ENCODE assay signal across 11 cellular contexts in genomic region chr9:133137451-133138231, GRCh38. TPM values are rescaled to one million over a fixed set of nuclear protein-coding genes. Genes with fewer than 3 reads are reported as not detected.
DNase-seq lines count a peak whose midpoint lies in the region; ATAC-seq lines count a peak whose summit lies in the region.
"Had no signal": no experiment of that assay in that cellular context is flagged by ENCODE, and none has a peak within 500 bp of the region (broad histone marks: within the 10 kb centered on the region; RNA-seq: fewer than 3 reads in every experiment).

No MANE protein-coding gene starts in this region.

- ATAC-seq in activated T-cell treated with anti-CD3 and anti-CD28 coated beads, Interleukin-2, amount 50 U/mL, for 4 hours, result no peak
- no peak for ATAC-seq in memory B cell (ENCODE audit: low read depth)
- ATAC-seq in HG03354 (IDR thresholded peaks at IDR 0.05; ENCODE audit: poor library complexity, severe bottlenecking, unreplicated experiment), result no peak

- H3K9me3 Mint-ChIP-seq in activated T-cell treated with anti-CD3 and anti-CD28 coated beads, Interleukin-2, amount 50 U/mL, for 24 hours, result no peaks in the 10 kb centered on the region
- H3K9me3 Mint-ChIP-seq in activated T-cell treated with anti-CD3 and anti-CD28 coated beads, Interleukin-2, amount 50 U/mL, for 4 hours, result no peaks in the 10 kb centered on the region
- no peaks in the 10 kb centered on the region for H3K9me3 Mint-ChIP-seq in memory B cell

- peak overlapping the region; percentile 100 for H3K27ac ChIP-seq in temporal lobe (ENCODE audit: low read depth, low read length)

- no peak for DNase-seq in activated T-cell treated with anti-CD3 and anti-CD28 coated beads, Interleukin-2, amount 50 U/mL, for 24 hours
- no peak for DNase-seq in activated T-cell treated with anti-CD3 and anti-CD28 coated beads, Interleukin-2, amount 50 U/mL, for 4 hours
- DNase-seq in astrocyte of the hippocampus (ENCODE audit: low read depth, low spot score) (peak; percentile 15), memory B cell (ENCODE audit: low spot score in 2 of 2) (no peak), mesenteric fat pad (ENCODE audit: low spot score) (no peak), AG20443 (ENCODE audit: low spot score) (no peak)
- DNase-seq: activated CD8-positive, alpha-beta memory T cell treated with anti-CD3 and anti-CD28 coated beads, Interleukin-2, amount 50 U/mL, for 48 hours; GOT3; stimulated activated CD4-positive, alpha-beta T cell treated with anti-CD3 and anti-CD28 coated beads, Interleukin-4, amount 100 ng/mL, for 4 hours had no signal

- H3K27me3 Mint-ChIP-seq in activated T-cell treated with anti-CD3 and anti-CD28 coated beads, Interleukin-2, amount 50 U/mL, for 24 hours, result no peaks in the 10 kb centered on the region
- H3K27me3 Mint-ChIP-seq in activated T-cell treated with anti-CD3 and anti-CD28 coated beads, Interleukin-2, amount 50 U/mL, for 4 hours (ENCODE audit: low read depth), result no peaks in the 10 kb centered on the region
- H3K27me3 Mint-ChIP-seq in memory B cell, result no peaks in the 10 kb centered on the region

- no peak overlapping the region for H3K4me3 Mint-ChIP-seq in activated T-cell treated with anti-CD3 and anti-CD28 coated beads, Interleukin-2, amount 50 U/mL, for 24 hours
- no peak overlapping the region for H3K4me3 Mint-ChIP-seq in activated T-cell treated with anti-CD3 and anti-CD28 coated beads, Interleukin-2, amount 50 U/mL, for 4 hours
- no peak overlapping the region for H3K4me3 Mint-ChIP-seq in memory B cell

- H3K4me1 Mint-ChIP-seq in activated T-cell treated with anti-CD3 and anti-CD28 coated beads, Interleukin-2, amount 50 U/mL, for 24 hours (ENCODE audit: low read depth), result peaks cover 80% of the 10 kb centered on the region
- H3K4me1 Mint-ChIP-seq in activated T-cell treated with anti-CD3 and anti-CD28 coated beads, Interleukin-2, amount 50 U/mL, for 4 hours (ENCODE audit: low read depth), result peaks cover 67% of the 10 kb centered on the region
- H3K4me1 Mint-ChIP-seq in memory B cell, result peaks cover 29% of the 10 kb centered on the region

- H3K36me3 Mint-ChIP-seq in activated T-cell treated with anti-CD3 and anti-CD28 coated beads, Interleukin-2, amount 50 U/mL, for 24 hours (ENCODE audit: low read depth), result peaks cover 20% of the 10 kb centered on the region
- peaks cover 1% of the 10 kb centered on the region for H3K36me3 Mint-ChIP-seq in activated T-cell treated with anti-CD3 and anti-CD28 coated beads, Interleukin-2, amount 50 U/mL, for 4 hours (ENCODE audit: insufficient read depth)
- no peaks in the 10 kb centered on the region for H3K36me3 Mint-ChIP-seq in memory B cell

- H3K27ac Mint-ChIP-seq in activated T-cell treated with anti-CD3 and anti-CD28 coated beads, Interleukin-2, amount 50 U/mL, for 24 hours, result peak overlapping the region; percentile 99
- peak overlapping the region; percentile 100 for H3K27ac Mint-ChIP-seq in memory B cell

RNA-seq across cellular contexts. Expression of gene RALGDS, which starts 16.6 kb away (rescaled TPM):
- 10 to 100 TPM; 43.2 to 46.7 (median 45.2) TPM for total RNA-seq in activated T-cell treated with anti-CD3 and anti-CD28 coated beads, Interleukin-2, amount 50 U/mL, for 4 hours
- total RNA-seq in temporal lobe (92.0 TPM), mesenteric fat pad (58.4 TPM)

RNA-seq across cellular contexts. Expression of gene GBGT1, which starts 26.1 kb away (rescaled TPM):
- total RNA-seq in activated T-cell treated with anti-CD3 and anti-CD28 coated beads, Interleukin-2, amount 50 U/mL, for 4 hours, result 1 to 10 TPM; 3.0 to 3.3 (median 3.2) TPM
- 1.5 TPM for total RNA-seq in temporal lobe
- total RNA-seq in mesenteric fat pad, result 25.1 TPM
